In the genomic region with DNA sequence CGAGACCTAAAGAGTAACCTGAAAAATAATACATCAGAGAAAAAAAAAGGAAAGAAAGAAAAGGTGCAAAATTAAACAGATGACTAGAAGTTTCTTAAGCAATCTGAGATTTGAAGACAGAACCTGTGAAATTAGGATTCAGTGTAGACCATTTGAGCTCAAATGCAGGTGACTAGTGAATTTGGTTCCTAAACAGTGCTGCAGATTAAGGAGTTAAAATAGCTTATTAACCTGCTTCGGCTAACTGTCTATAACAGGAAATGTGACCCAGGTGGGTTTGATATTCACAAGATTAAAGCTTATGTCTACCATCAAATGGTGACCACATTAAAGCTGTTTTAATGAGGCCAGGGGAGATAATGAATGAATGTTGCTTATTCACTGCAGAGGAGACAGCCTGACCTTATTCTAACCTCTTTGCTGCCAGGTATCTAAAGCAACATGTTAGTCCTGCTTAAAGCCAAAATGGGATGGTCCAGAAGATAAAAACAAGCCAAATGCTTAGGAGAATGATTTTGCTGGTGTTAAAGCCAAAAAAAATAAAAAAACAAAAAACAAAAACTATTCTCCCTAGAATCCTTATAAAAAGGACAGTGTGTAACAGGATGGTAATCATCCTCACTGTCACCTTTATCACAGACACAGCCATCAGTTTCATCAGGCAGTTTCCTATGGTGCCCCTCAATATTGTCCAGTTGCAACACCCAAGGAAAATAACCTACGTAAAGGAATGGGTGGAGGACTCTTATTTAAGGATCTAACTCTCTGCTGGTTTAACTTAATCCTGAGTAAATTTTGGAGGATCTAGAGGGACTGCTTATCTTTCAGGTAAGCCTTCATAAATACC, we compare ENCODE assay signal across 1 cellular context.
TF ChIP-seq lines count a peak whose summit lies in the region.

No MANE protein-coding gene starts in this region.

TF ChIP-seq in K562, 482 proteins besides CTCF, POLR2A, EP300 and RAD21 (continued from another document and continues in another):
- TF ChIP-seq ARID3A (IDR thresholded peaks at IDR 0.05; ENCODE audit: borderline replicate concordance, low read depth, low read length) (peak; percentile 73; the same call in 1 of the 2 replicates), SRSF1 (IDR thresholded peaks at IDR 0.05; ENCODE audit: low read depth, low read length) (no peak), ZBTB1 (CRISPR knock-in tag; IDR thresholded peaks at IDR 0.05; ENCODE audit: borderline replicate concordance, low read depth) (no peak), SREBF1 (IDR thresholded peaks at IDR 0.05; ENCODE audit: borderline replicate concordance, low read depth, low read length) (no peak), TEAD4 (IDR thresholded peaks at IDR 0.05; ENCODE audit: low read length) (peak; percentile 90), TEAD4 (CRISPR knock-in tag; IDR thresholded peaks at IDR 0.05; ENCODE audit: borderline replicate concordance) (no peak), ZC3H4 (CRISPR knock-in tag; IDR thresholded peaks at IDR 0.05; ENCODE audit: borderline replicate concordance) (no peak), JUND (IDR thresholded peaks at IDR 0.05; ENCODE audit: borderline replicate concordance, low read depth, low read length) (no peak), JUND (tag; IDR thresholded peaks at IDR 0.05; ENCODE audit: borderline replicate concordance, low read depth, low read length) (no peak), OTX1 (CRISPR knock-in tag; IDR thresholded peaks at IDR 0.05) (no peak), TCF7L2 (IDR thresholded peaks at IDR 0.05; ENCODE audit: low read depth, low read length) (no peak), HNRNPH1 (optimal IDR thresholded peaks at IDR 0.05; ENCODE audit: low read depth, low read length) (no peak), FOXJ2 (tag; IDR thresholded peaks at IDR 0.05) (no peak), SP1 (CRISPR knock-in tag; IDR thresholded peaks at IDR 0.05) (no peak), EHMT2 (IDR thresholded peaks at IDR 0.05) (no peak), NELFE (IDR thresholded peaks at IDR 0.05; ENCODE audit: insufficient read depth, insufficient read length) (no peak), ZNF592 (IDR thresholded peaks at IDR 0.05) (no peak), MTA2 (IDR thresholded peaks at IDR 0.05; ENCODE audit: low read depth) (peak; percentile 61), SRSF3 (IDR thresholded peaks at IDR 0.05; ENCODE audit: insufficient read depth, low read length) (no peak), DACH1 (IDR thresholded peaks at IDR 0.05; ENCODE audit: partially characterized antibody) (peak; percentile 49), RNF2 (IDR thresholded peaks at IDR 0.05) (peak; percentile 28; the same call in 1 of the 2 replicates), NCOR1 (IDR thresholded peaks at IDR 0.05) (peak; percentile 93), ARID1B (IDR thresholded peaks at IDR 0.05) (peak; percentile 88), SP2 (IDR thresholded peaks at IDR 0.05; ENCODE audit: extremely low read depth, low read depth, low read length, poor library complexity, severe bottlenecking) (no peak), SLC30A9 (CRISPR knock-in tag; IDR thresholded peaks at IDR 0.05) (no peak), SRSF9 (IDR thresholded peaks at IDR 0.05; ENCODE audit: borderline replicate concordance, low read depth, low read length) (no peak), HNRNPK (IDR thresholded peaks at IDR 0.05; ENCODE audit: low read depth, low read length, poor library complexity, severe bottlenecking) (no peak), STAT6 (CRISPR knock-in tag; IDR thresholded peaks at IDR 0.05) (no peak), RBM14 (IDR thresholded peaks at IDR 0.05; ENCODE audit: borderline replicate concordance, insufficient read depth, low read depth, low read length) (no peak), ZNF316 (IDR thresholded peaks at IDR 0.05) (no peak), ZKSCAN1 (IDR thresholded peaks at IDR 0.05; ENCODE audit: low read depth, low read length) (no peak), NEUROD1 (IDR thresholded peaks at IDR 0.05; ENCODE audit: borderline replicate concordance, low read depth, low read length, partially characterized antibody) (no peak), HDAC3 (IDR thresholded peaks at IDR 0.05; ENCODE audit: borderline replicate concordance, partially characterized antibody) (peak; percentile 74), CBFA2T3 (IDR thresholded peaks at IDR 0.05) (peak; percentile 93), THAP12 (CRISPR knock-in tag; IDR thresholded peaks at IDR 0.05) (no peak), LEF1 (IDR thresholded peaks at IDR 0.05) (peak; percentile 89; the same call in 1 of the 2 replicates), GTF2B (IDR thresholded peaks at IDR 0.05; ENCODE audit: extremely low read depth, insufficient read length) (no peak), ELK1 (CRISPR knock-in tag; IDR thresholded peaks at IDR 0.05) (no peak), ZNF384 (IDR thresholded peaks at IDR 0.05; ENCODE audit: low read depth, low read length) (no peak), ZNF436 (CRISPR knock-in tag; IDR thresholded peaks at IDR 0.05) (no peak), ZNF584 (CRISPR knock-in tag; IDR thresholded peaks at IDR 0.05; ENCODE audit: low read depth) (no peak)
- TF ChIP-seq, protein P1, sequence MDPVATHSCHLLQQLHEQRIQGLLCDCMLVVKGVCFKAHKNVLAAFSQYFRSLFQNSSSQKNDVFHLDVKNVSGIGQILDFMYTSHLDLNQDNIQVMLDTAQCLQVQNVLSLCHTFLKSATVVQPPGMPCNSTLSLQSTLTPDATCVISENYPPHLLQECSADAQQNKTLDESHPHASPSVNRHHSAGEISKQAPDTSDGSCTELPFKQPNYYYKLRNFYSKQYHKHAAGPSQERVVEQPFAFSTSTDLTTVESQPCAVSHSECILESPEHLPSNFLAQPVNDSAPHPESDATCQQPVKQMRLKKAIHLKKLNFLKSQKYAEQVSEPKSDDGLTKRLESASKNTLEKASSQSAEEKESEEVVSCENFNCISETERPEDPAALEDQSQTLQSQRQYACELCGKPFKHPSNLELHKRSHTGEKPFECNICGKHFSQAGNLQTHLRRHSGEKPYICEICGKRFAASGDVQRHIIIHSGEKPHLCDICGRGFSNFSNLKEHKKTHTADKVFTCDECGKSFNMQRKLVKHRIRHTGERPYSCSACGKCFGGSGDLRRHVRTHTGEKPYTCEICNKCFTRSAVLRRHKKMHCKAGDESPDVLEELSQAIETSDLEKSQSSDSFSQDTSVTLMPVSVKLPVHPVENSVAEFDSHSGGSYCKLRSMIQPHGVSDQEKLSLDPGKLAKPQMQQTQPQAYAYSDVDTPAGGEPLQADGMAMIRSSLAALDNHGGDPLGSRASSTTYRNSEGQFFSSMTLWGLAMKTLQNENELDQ (CRISPR knock-in tag; IDR thresholded peaks at IDR 0.05; ENCODE audit: borderline replicate concordance), result no peak
- TF ChIP-seq, protein P2, sequence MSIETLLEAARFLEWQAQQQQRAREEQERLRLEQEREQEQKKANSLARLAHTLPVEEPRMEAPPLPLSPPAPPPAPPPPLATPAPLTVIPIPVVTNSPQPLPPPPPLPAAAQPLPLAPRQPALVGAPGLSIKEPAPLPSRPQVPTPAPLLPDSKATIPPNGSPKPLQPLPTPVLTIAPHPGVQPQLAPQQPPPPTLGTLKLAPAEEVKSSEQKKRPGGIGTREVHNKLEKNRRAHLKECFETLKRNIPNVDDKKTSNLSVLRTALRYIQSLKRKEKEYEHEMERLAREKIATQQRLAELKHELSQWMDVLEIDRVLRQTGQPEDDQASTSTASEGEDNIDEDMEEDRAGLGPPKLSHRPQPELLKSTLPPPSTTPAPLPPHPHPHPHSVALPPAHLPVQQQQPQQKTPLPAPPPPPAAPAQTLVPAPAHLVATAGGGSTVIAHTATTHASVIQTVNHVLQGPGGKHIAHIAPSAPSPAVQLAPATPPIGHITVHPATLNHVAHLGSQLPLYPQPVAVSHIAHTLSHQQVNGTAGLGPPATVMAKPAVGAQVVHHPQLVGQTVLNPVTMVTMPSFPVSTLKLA (conservative IDR thresholded peaks at IDR 0.05), result no peak
